ENCODE assay signal across 8 cellular contexts in genomic region chr5:135426102-135427082, GRCh38. TPM values are rescaled to one million over a fixed set of nuclear protein-coding genes. Genes with fewer than 3 reads are reported as not detected.
DNase-seq lines count a peak whose midpoint lies in the region; ATAC-seq and TF ChIP-seq lines count a peak whose summit lies in the region.

No MANE protein-coding gene starts in this region.

- H3K27me3 Mint-ChIP-seq in T-helper 17 cell: peaks cover 49% of the 10 kb centered on the region

- H3K36me3 ChIP-seq in HEK293 (ENCODE audit: control insufficient read depth in 2 of 2, insufficient read depth in 1 of 2, low read length in 2 of 2): no peaks in the 10 kb centered on the region

- POLR2A ChIA-PET in AG04449 (lab: Yijun Ruan, JAX): interaction anchor here (1.5 kb wide), 1 partner anchor 27 kb away, joined by 3 read pairs; the partner anchor contains the start of gene MACROH2A1
- POLR2A ChIA-PET in HEK293 (lab: Yijun Ruan, JAX): no interaction called here

- no peak overlapping the region for H3K27ac ChIP-seq in HEK293 (ENCODE audit: extremely low read depth, low read depth, low read length)

- TF ChIP-seq CTCF in AG04449 (IDR thresholded peaks at IDR 0.05; ENCODE audit: insufficient read depth, low read length, missing control alignments) (peak; percentile 68), HEK293 (tag by site-specific recombination; IDR thresholded peaks at IDR 0.05) (no peak), retinal pigment epithelial cell (conservative IDR thresholded peaks at IDR 0.05; ENCODE audit: low read depth, low read length) (peak; percentile 88)

- CTCF ChIA-PET in AG04449 (lab: Yijun Ruan, JAX) (interaction anchor here (0.7 to 6.3 kb wide), 45 partner anchors 10 to 423 kb away, joined by 3 to 134 read pairs (median 5); partner anchors contain the start of genes DCANP1 and MACROH2A1), HEK293 (lab: Yijun Ruan, JAX) (interaction anchor here (0.5 to 3.5 kb wide), 31 partner anchors 10 to 252 kb away, joined by 3 to 21 read pairs (median 5); partner anchors contain the start of gene TIFAB)

- no peaks in the 10 kb centered on the region for H3K4me1 ChIP-seq in HEK293 (ENCODE audit: control insufficient read depth, insufficient read depth, low read length)

- H3K36me3 Mint-ChIP-seq in T-helper 17 cell (ENCODE audit: low read depth): peaks cover 6% of the 10 kb centered on the region

- H3K4me3 ChIP-seq in AG04449 (ENCODE audit: low read depth, low read length) (no peak overlapping the region), HEK293 (ENCODE audit: low read depth, low read length) (no peak overlapping the region), retinal pigment epithelial cell (ENCODE audit: low read length) (no peak overlapping the region)

- H3K27ac Mint-ChIP-seq in T-helper 17 cell: no peak overlapping the region

- peak; percentile 81 for ATAC-seq in T-helper 17 cell

- DNase-seq in AG04449 (ENCODE audit: low read depth, low spot score): no peak
- peak; percentile 36 for DNase-seq in GF-D8 (lab: John Stamatoyannopoulos, UW)
- DNase-seq in MV-4-11 (lab: John Stamatoyannopoulos, UW): peak; percentile 77
- no peak for DNase-seq in T-helper 17 cell
- peak; percentile 27 for DNase-seq in fibroblast of the conjunctiva (ENCODE audit: low read depth)
- no peak for DNase-seq in retinal pigment epithelial cell (ENCODE audit: low read depth)
- DNase-seq in cerebellum (ENCODE audit: low spot score): no peak

- H3K4me3 Mint-ChIP-seq in T-helper 17 cell: no peak overlapping the region

- no peaks in the 10 kb centered on the region for H3K4me1 Mint-ChIP-seq in T-helper 17 cell

- H3K9me3 ChIP-seq in HEK293 (ENCODE audit: control insufficient read depth, insufficient read depth, low read depth, low read length): no peaks in the 10 kb centered on the region
- H3K9me3 ChIP-seq in T-helper 17 cell (ENCODE audit: control insufficient read depth, low read length, poor library complexity, severe bottlenecking): peaks cover 3% of the 10 kb centered on the region

TF ChIP-seq in HEK293, 187 proteins besides CTCF, POLR2A, EP300 and RAD21:
- TF ChIP-seq ZNF600 (tag by site-specific recombination; IDR thresholded peaks at IDR 0.05) (0 out of 2 replicates have a peak, but pooled peaks have one; percentile 45), ZNF404 (tag by site-specific recombination; IDR thresholded peaks at IDR 0.05) (no peak), TSHZ1 (tag by site-specific recombination; IDR thresholded peaks at IDR 0.05; ENCODE audit: borderline replicate concordance) (no peak), ZNF654 (tag by site-specific recombination; IDR thresholded peaks at IDR 0.05; ENCODE audit: low read depth) (peak; percentile 50), ZNF416 (tag by site-specific recombination; IDR thresholded peaks at IDR 0.05) (no peak), ZNF292 (tag by site-specific recombination; IDR thresholded peaks at IDR 0.05; ENCODE audit: borderline replicate concordance, low read depth) (no peak), ZNF138 (tag by site-specific recombination; IDR thresholded peaks at IDR 0.05; ENCODE audit: borderline replicate concordance) (no peak)
- TF ChIP-seq, protein P1, sequence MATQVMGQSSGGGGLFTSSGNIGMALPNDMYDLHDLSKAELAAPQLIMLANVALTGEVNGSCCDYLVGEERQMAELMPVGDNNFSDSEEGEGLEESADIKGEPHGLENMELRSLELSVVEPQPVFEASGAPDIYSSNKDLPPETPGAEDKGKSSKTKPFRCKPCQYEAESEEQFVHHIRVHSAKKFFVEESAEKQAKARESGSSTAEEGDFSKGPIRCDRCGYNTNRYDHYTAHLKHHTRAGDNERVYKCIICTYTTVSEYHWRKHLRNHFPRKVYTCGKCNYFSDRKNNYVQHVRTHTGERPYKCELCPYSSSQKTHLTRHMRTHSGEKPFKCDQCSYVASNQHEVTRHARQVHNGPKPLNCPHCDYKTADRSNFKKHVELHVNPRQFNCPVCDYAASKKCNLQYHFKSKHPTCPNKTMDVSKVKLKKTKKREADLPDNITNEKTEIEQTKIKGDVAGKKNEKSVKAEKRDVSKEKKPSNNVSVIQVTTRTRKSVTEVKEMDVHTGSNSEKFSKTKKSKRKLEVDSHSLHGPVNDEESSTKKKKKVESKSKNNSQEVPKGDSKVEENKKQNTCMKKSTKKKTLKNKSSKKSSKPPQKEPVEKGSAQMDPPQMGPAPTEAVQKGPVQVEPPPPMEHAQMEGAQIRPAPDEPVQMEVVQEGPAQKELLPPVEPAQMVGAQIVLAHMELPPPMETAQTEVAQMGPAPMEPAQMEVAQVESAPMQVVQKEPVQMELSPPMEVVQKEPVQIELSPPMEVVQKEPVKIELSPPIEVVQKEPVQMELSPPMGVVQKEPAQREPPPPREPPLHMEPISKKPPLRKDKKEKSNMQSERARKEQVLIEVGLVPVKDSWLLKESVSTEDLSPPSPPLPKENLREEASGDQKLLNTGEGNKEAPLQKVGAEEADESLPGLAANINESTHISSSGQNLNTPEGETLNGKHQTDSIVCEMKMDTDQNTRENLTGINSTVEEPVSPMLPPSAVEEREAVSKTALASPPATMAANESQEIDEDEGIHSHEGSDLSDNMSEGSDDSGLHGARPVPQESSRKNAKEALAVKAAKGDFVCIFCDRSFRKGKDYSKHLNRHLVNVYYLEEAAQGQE (tag by site-specific recombination; IDR thresholded peaks at IDR 0.05): no peak

RNA-seq across cellular contexts. Expression of gene DCANP1, which starts 20.8 kb away (rescaled TPM):
- total RNA-seq in T-helper 17 cell (under 1 TPM in 1 of 2 donors, not detected in 1; 0.16 TPM), cerebellum (not detected)

RNA-seq across cellular contexts. Expression of gene TIFAB, which starts 25.8 kb away (rescaled TPM):
- total RNA-seq in T-helper 17 cell (under 1 TPM in 1 of 2 donors, not detected in 1; 0.13 TPM), cerebellum (not detected)

RNA-seq across cellular contexts. Expression of gene MACROH2A1, which starts 27.4 kb away (rescaled TPM):
- total RNA-seq in T-helper 17 cell (100 to 1,000 TPM; 124 to 141 TPM), cerebellum (142 TPM)

Comparison
In these comparisons a context has a peak if more than half of its experiments do, and no peak if none do; other contexts are left out.
1. DNase-seq: peak in GF-D8 (single experiment), MV-4-11 (single experiment) and fibroblast of the conjunctiva (single experiment); none in AG04449 (single experiment), T-helper 17 cell (0 of 3), retinal pigment epithelial cell (single experiment) and cerebellum (single experiment).